17 cellular contexts compared by ENCODE assay signal in genomic region chr4:48958582-48958981, GRCh38. TPM values are rescaled to one million over a fixed set of nuclear protein-coding genes. Genes with fewer than 3 reads are reported as not detected.
DNase-seq lines count a peak whose midpoint lies in the region; ATAC-seq and TF ChIP-seq lines count a peak whose summit lies in the region.
"Had no signal": no experiment of that assay in that cellular context is flagged by ENCODE, and none has a peak within 500 bp of the region (broad histone marks: within the 10 kb centered on the region; RNA-seq: fewer than 3 reads in every experiment).

No MANE protein-coding gene starts in this region.

- no peak for ATAC-seq in T-helper 17 cell
- ATAC-seq in HG03095 (IDR thresholded peaks at IDR 0.05; ENCODE audit: unreplicated experiment): no peak
- ATAC-seq: GM23338 had no signal

- no peak overlapping the region for H3K18ac ChIP-seq in mesenchymal stem cell (ENCODE audit: low read depth in 1 of 2, low read length in 2 of 2)

- H3K4me3 Mint-ChIP-seq in T-helper 17 cell: no peak overlapping the region
- H3K4me3 Mint-ChIP-seq: CD14-positive monocyte; CD8-positive, alpha-beta memory T cell; GM23338 had no signal

- H3K27me3 Mint-ChIP-seq in T-helper 17 cell: peaks cover 22% of the 10 kb centered on the region

- H2BK15ac ChIP-seq in mesenchymal stem cell (ENCODE audit: low read depth, poor library complexity, severe bottlenecking): no peak overlapping the region

- H3K27ac Mint-ChIP-seq in T-helper 17 cell: peak overlapping the region; percentile 79
- H3K27ac Mint-ChIP-seq: GM23338 had no signal

- no peak overlapping the region for H2BK12ac ChIP-seq in mesenchymal stem cell (ENCODE audit: low read length in 2 of 2)

- H4K91ac ChIP-seq in mesenchymal stem cell (ENCODE audit: low read length): no peak overlapping the region

- no peak overlapping the region for H4K8ac ChIP-seq in mesenchymal stem cell (ENCODE audit: low read length)

- H2BK120ac ChIP-seq in mesenchymal stem cell (ENCODE audit: low read depth, low read length): no peak overlapping the region

- H2AK5ac ChIP-seq in mesenchymal stem cell (ENCODE audit: low read length, severe bottlenecking): no peak overlapping the region

- TF ChIP-seq CTCF in epithelial cell of esophagus (IDR thresholded peaks at IDR 0.05; ENCODE audit: insufficient read depth, low read depth, low read length, missing control alignments): no peak

- H3K27me3 ChIP-seq in mesenchymal stem cell (ENCODE audit: control insufficient read depth in 1 of 2, insufficient read depth in 1 of 2, low read length in 2 of 2): no peaks in the 10 kb centered on the region

- H3K36me3 ChIP-seq in mesenchymal stem cell (ENCODE audit: control insufficient read depth in 1 of 2, insufficient read depth in 2 of 2, low read depth in 1 of 2, low read length in 2 of 2): no peaks in the 10 kb centered on the region

- peaks cover 2% of the 10 kb centered on the region for H3K4me1 Mint-ChIP-seq in T-helper 17 cell
- H3K4me1 Mint-ChIP-seq: CD14-positive monocyte; CD8-positive, alpha-beta memory T cell had no signal

- no peak overlapping the region for H3K27ac ChIP-seq in mesenchymal stem cell (ENCODE audit: low read length, poor library complexity, severe bottlenecking)

- H3K36me3 Mint-ChIP-seq in T-helper 17 cell (ENCODE audit: low read depth): peaks cover 6% of the 10 kb centered on the region
- H3K36me3 Mint-ChIP-seq: CD14-positive monocyte; CD8-positive, alpha-beta memory T cell had no signal

- 94% methylated on average over 2 of the region's 2 CpGs for WGBS in mesenchymal stem cell

- no peak overlapping the region for H3K9ac ChIP-seq in mesenchymal stem cell (ENCODE audit: low read length)

- H3K4me1 ChIP-seq in mesenchymal stem cell (ENCODE audit: control insufficient read depth, insufficient read depth, low read depth, low read length): peaks cover 5% of the 10 kb centered on the region

- H3K14ac ChIP-seq in mesenchymal stem cell (ENCODE audit: low read length in 2 of 2): no peak overlapping the region

- no peak overlapping the region for H3K4me2 ChIP-seq in mesenchymal stem cell (ENCODE audit: low read length, poor library complexity, severe bottlenecking)
- H3K4me2 ChIP-seq: GM23338 had no signal

- H2AFZ ChIP-seq in mesenchymal stem cell (ENCODE audit: low read depth, low read length): peak overlapping the region; percentile 51
- H2AFZ ChIP-seq: GM23338 had no signal

- H3K4ac ChIP-seq in mesenchymal stem cell (ENCODE audit: low read depth in 1 of 2, low read length in 2 of 2): no peak overlapping the region

- H3K23ac ChIP-seq in mesenchymal stem cell (ENCODE audit: low read length in 2 of 2): no peak overlapping the region

- H3K79me1 ChIP-seq in mesenchymal stem cell (replicated peaks; ENCODE audit: low read length, poor library complexity, severe bottlenecking): no peaks in the 10 kb centered on the region

- H3K9me3 ChIP-seq in T-helper 17 cell (ENCODE audit: control insufficient read depth, low read length, poor library complexity, severe bottlenecking): no peaks in the 10 kb centered on the region
- no peaks in the 10 kb centered on the region for H3K9me3 ChIP-seq in mesenchymal stem cell (ENCODE audit: control insufficient read depth, low read length)
- H3K9me3 ChIP-seq: Caco-2 had no signal

- no peak overlapping the region for H2BK5ac ChIP-seq in mesenchymal stem cell (ENCODE audit: low read depth, low read length, poor library complexity, severe bottlenecking)

- DNase-seq in CD1c-positive myeloid dendritic cell (ENCODE audit: extremely low spot score) (peak; percentile 5), T-helper 17 cell (no peak), epithelial cell of esophagus (ENCODE audit: low read depth) (peak; percentile 85), mesenchymal stem cell (no peak), midbrain (lab: John Stamatoyannopoulos, UW) (no peak), activated gamma-delta T cell treated with Interleukin-2 at 50 U/mL for 16 hours (no peak)
- DNase-seq: Caco-2; CD8-positive, alpha-beta memory T cell; H7; IMR-90; KG1 had no signal

- H3K4me3 ChIP-seq in epithelial cell of esophagus (ENCODE audit: low read length) (no peak overlapping the region), mesenchymal stem cell (ENCODE audit: insufficient read depth in 1 of 2, low read depth in 1 of 2, low read length in 2 of 2) (no peak overlapping the region)
- H3K4me3 ChIP-seq: GM23338 had no signal

RNA-seq across cellular contexts. Expression of gene CWH43, which starts 27.5 kb away (rescaled TPM):
- not detected for total RNA-seq in T-helper 17 cell
- polyA plus RNA-seq in mesenchymal stem cell (2013, experiment 1 of 2): not detected
- not detected for polyA plus RNA-seq in mesenchymal stem cell (2013, experiment 2 of 2)
- total RNA-seq: A673; Caco-2; CD8-positive, alpha-beta memory T cell; Daoy; GM23338; H7; IMR-90 had no signal
- polyA plus RNA-seq: BJ; CD14-positive monocyte; CD8-positive, alpha-beta memory T cell; GM23338; IMR-90 had no signal

RNA-seq across cellular contexts. Expression of gene OCIAD2, which starts 52.0 kb away (rescaled TPM):
- total RNA-seq in T-helper 17 cell: 10 to 100 TPM; 54.1 to 61.9 TPM
- polyA plus RNA-seq in mesenchymal stem cell (2013, experiment 1 of 2): 40.7 TPM
- 45.4 TPM for polyA plus RNA-seq in mesenchymal stem cell (2013, experiment 2 of 2)

Comparison
In these comparisons a context has a peak if more than half of its experiments do, and no peak if none do; other contexts are left out.
1. DNase-seq: peak in CD1c-positive myeloid dendritic cell (single experiment) and epithelial cell of esophagus (single experiment); none in T-helper 17 cell (0 of 3), mesenchymal stem cell (single experiment), midbrain (single experiment) and activated gamma-delta T cell treated with Interleukin-2 at 50 U/mL for 16 hours (single experiment).